1 cellular context compared by ENCODE assay signal in genomic region chr2:68251187-68251854, GRCh38.
TF ChIP-seq lines count a peak whose summit lies in the region.

No MANE protein-coding gene starts in this region.

TF ChIP-seq in SK-N-SH treated with all-trans-retinoic acid at 6 μM for 48 hours, 23 proteins besides CTCF, POLR2A, EP300 and RAD21 (continued from another document):
- TF ChIP-seq, protein P1, sequence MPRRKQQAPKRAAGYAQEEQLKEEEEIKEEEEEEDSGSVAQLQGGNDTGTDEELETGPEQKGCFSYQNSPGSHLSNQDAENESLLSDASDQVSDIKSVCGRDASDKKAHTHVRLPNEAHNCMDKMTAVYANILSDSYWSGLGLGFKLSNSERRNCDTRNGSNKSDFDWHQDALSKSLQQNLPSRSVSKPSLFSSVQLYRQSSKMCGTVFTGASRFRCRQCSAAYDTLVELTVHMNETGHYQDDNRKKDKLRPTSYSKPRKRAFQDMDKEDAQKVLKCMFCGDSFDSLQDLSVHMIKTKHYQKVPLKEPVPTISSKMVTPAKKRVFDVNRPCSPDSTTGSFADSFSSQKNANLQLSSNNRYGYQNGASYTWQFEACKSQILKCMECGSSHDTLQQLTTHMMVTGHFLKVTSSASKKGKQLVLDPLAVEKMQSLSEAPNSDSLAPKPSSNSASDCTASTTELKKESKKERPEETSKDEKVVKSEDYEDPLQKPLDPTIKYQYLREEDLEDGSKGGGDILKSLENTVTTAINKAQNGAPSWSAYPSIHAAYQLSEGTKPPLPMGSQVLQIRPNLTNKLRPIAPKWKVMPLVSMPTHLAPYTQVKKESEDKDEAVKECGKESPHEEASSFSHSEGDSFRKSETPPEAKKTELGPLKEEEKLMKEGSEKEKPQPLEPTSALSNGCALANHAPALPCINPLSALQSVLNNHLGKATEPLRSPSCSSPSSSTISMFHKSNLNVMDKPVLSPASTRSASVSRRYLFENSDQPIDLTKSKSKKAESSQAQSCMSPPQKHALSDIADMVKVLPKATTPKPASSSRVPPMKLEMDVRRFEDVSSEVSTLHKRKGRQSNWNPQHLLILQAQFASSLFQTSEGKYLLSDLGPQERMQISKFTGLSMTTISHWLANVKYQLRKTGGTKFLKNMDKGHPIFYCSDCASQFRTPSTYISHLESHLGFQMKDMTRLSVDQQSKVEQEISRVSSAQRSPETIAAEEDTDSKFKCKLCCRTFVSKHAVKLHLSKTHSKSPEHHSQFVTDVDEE (CRISPR knock-in tag; IDR thresholded peaks at IDR 0.05), result no peak
TF ChIP-seq in SK-N-SH treated with all-trans-retinoic acid at 6 μM for 48 hours: peak in this region for 0.
